ENCODE assay signal across 13 cellular contexts in the genomic region with DNA sequence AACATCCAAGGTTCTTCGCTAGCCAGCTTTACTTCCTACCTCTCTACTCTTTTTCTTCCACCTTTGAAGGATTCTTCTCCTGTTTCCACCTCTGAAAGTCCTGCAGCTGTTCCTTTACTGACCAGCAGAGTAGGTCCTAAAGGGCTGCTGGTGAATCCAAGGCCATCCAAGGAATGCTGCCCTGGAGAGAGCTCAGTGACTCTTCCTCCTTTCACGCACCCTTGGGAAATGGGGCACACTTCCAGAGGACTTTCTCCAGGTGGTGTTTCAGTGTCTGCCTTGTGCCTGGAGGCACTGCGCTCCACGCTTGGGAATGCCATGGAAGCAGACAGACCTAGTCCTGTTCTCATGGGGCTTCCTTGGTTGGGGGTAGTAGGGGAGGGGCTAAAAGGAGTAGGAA.
"Had no signal": no experiment of that assay in that cellular context is flagged by ENCODE, and none has a peak within 500 bp of the region (broad histone marks: within the 10 kb centered on the region; RNA-seq: fewer than 3 reads in every experiment).

No MANE protein-coding gene starts in this region.

- H3K4me2 ChIP-seq: hepatocyte had no signal

- H3K27ac ChIP-seq: colonic mucosa, hepatocyte, neutrophil, right atrium auricular region, uterus had no signal

- H3K4me3 ChIP-seq: colonic mucosa, hepatocyte, right atrium auricular region, uterus had no signal

- H3K9me3 Mint-ChIP-seq: naive thymus-derived CD8-positive, alpha-beta T cell; type B pancreatic cell had no signal

- H3K27ac Mint-ChIP-seq: naive thymus-derived CD8-positive, alpha-beta T cell; type B pancreatic cell had no signal

- H3K4me3 Mint-ChIP-seq: naive thymus-derived CD8-positive, alpha-beta T cell; type B pancreatic cell had no signal

- H2AFZ ChIP-seq: hepatocyte had no signal

- ATAC-seq: naive thymus-derived CD8-positive, alpha-beta T cell had no signal

- H3K27me3 ChIP-seq: colonic mucosa, hepatocyte, neutrophil, right atrium auricular region, uterus had no signal

- H3K4me1 ChIP-seq: colonic mucosa, right atrium auricular region, uterus had no signal

- FAIRE-seq: small intestine had no signal

- H3K36me3 ChIP-seq: colonic mucosa, neutrophil, right atrium auricular region, uterus had no signal

- H3K9me3 ChIP-seq: colonic mucosa, neutrophil, right atrium auricular region, uterus had no signal

- H3K27me3 Mint-ChIP-seq: naive thymus-derived CD8-positive, alpha-beta T cell; type B pancreatic cell had no signal

- H3K79me2 ChIP-seq: hepatocyte had no signal

- H3K36me3 Mint-ChIP-seq: naive thymus-derived CD8-positive, alpha-beta T cell; type B pancreatic cell had no signal

- DNase-seq: colonic mucosa; dermis blood vessel endothelial cell; foreskin melanocyte; head of caudate nucleus; naive thymus-derived CD8-positive, alpha-beta T cell; small intestine; stimulated activated CD4-positive, alpha-beta T cell treated with anti-CD3 and anti-CD28 coated beads, Interleukin-2, amount 100 ng/mL, for 48 hours; stimulated activated naive CD4-positive, alpha-beta T cell treated with Interleukin-2 at 50 U/mL for 16 hours; uterus had no signal
